In genomic region chr17:7484964-7485377, GRCh38 we compare ENCODE assay signal across 8 cellular contexts. TPM values are rescaled to one million over a fixed set of nuclear protein-coding genes. Genes with fewer than 3 reads are reported as not detected.
DNase-seq lines count a peak whose midpoint lies in the region; ATAC-seq, FAIRE-seq and TF ChIP-seq lines count a peak whose summit lies in the region.

No MANE protein-coding gene starts in this region.

- H3F3A ChIP-seq in OCI-LY1 (ENCODE audit: insufficient read depth, low read length), result no peaks in the 10 kb centered on the region

- H3K36me3 ChIP-seq in OCI-LY1 (ENCODE audit: insufficient read depth, low read length) (peaks cover 17% of the 10 kb centered on the region), esophagus muscularis mucosa (no peaks in the 10 kb centered on the region)

- FAIRE-seq in GM12892 (lab: Jason Lieb, UNC), result peak; percentile 48

- H3K4me2 ChIP-seq in OCI-LY1 (ENCODE audit: low read length), result peak overlapping the region; percentile 86

- H3K4me3 ChIP-seq in OCI-LY1 (ENCODE audit: low read depth, low read length, poor library complexity, severe bottlenecking), result peak overlapping the region; percentile 93
- peak overlapping the region; percentile 52 to 92 (median 70) for H3K4me3 ChIP-seq in esophagus muscularis mucosa
- H3K4me3 ChIP-seq in skeletal muscle cell (ENCODE audit: low read depth, low read length), result peak overlapping the region; percentile 78

- peak; percentile 24; the same call in 1 of the 2 replicates for TF ChIP-seq CTCF in OCI-LY1 (IDR thresholded peaks at IDR 0.05; ENCODE audit: low read length)
- peak in 1 of 3 experiments; percentile 23 for TF ChIP-seq CTCF in esophagus muscularis mucosa (IDR thresholded peaks at IDR 0.05)

- no peaks in the 10 kb centered on the region for H3K9me2 ChIP-seq in OCI-LY1 (ENCODE audit: low read depth, low read length)

- intact Hi-C loops in esophagus muscularis mucosa (cut with DNase I), result loop anchor here (2.0 to 5.0 kb wide), 2 partner anchors 48 to 74 kb away; partner anchors contain the start of genes FGF11, TMEM102 and TNFSF13

- TF ChIP-seq EP300 in esophagus muscularis mucosa (IDR thresholded peaks at IDR 0.05), result no peak

- ATAC-seq in HG02840 (IDR thresholded peaks at IDR 0.05; ENCODE audit: low FRiP score, unreplicated experiment) (no peak), GM21723 (IDR thresholded peaks at IDR 0.05; ENCODE audit: unreplicated experiment) (no peak), GM21381 (IDR thresholded peaks at IDR 0.05; ENCODE audit: unreplicated experiment) (no peak)

- TF ChIP-seq POLR2A in GM12892 (IDR thresholded peaks at IDR 0.05; ENCODE audit: low read depth, low read length) (no peak), esophagus muscularis mucosa (IDR thresholded peaks at IDR 0.05; ENCODE audit: low read depth) (no peak)

- WGBS in esophagus muscularis mucosa, result under 1% methylated on average over 15 of the region's 15 CpGs

- H4K20me1 ChIP-seq in OCI-LY1 (ENCODE audit: insufficient read depth, low read length), result no peaks in the 10 kb centered on the region

- peak overlapping the region; percentile 98 for H3K27ac ChIP-seq in OCI-LY1 (ENCODE audit: low read depth, low read length, poor library complexity, severe bottlenecking)
- H3K27ac ChIP-seq in esophagus muscularis mucosa (replicated peaks in 1 of 4), result peak overlapping the region; percentile 100

- DNase-seq in GM12892 (ENCODE audit: insufficient read length) (no peak), esophagus muscularis mucosa (ENCODE audit: extremely low spot score) (no peak), skeletal muscle cell (ENCODE audit: low read depth) (no peak), AG08396 (ENCODE audit: low spot score) (no peak)

- H2AFZ ChIP-seq in OCI-LY1 (ENCODE audit: low read length), result no peak overlapping the region

- peak overlapping the region; percentile 90 for H3K9ac ChIP-seq in OCI-LY1 (ENCODE audit: low read length)

- H3K27me3 ChIP-seq in OCI-LY1 (ENCODE audit: insufficient read depth, low read length) (no peaks in the 10 kb centered on the region), esophagus muscularis mucosa (peaks cover 0 to 3% (median 0%) of the 10 kb centered on the region in 4 donors)

- H3K4me1 ChIP-seq in OCI-LY1 (ENCODE audit: insufficient read depth, low read length, severe bottlenecking), result peaks cover 61% of the 10 kb centered on the region
- H3K4me1 ChIP-seq in esophagus muscularis mucosa, result peaks cover 54 to 84% (median 80%) of the 10 kb centered on the region in 4 donors

- peaks cover 48% of the 10 kb centered on the region for H3K79me2 ChIP-seq in OCI-LY1 (ENCODE audit: insufficient read depth, low read length)

- H3K9me3 ChIP-seq in OCI-LY1 (ENCODE audit: low read length), result no peaks in the 10 kb centered on the region
- no peaks in the 10 kb centered on the region for H3K9me3 ChIP-seq in esophagus muscularis mucosa

RNA-seq across cellular contexts. Expression of gene POLR2A, which starts 0.8 kb away (rescaled TPM):
- 53.1 TPM for polyA plus RNA-seq in GM12892 (2012; ENCODE audit: missing spikeins)
- total RNA-seq in esophagus muscularis mucosa, result 10 to 100 TPM; 29.5 to 66.4 (median 46.9) TPM

RNA-seq across cellular contexts. Expression of gene SLC35G6, which starts 3.7 kb away (rescaled TPM):
- polyA plus RNA-seq in GM12892 (2012; ENCODE audit: missing spikeins), result 0.19 TPM
- total RNA-seq in esophagus muscularis mucosa, result not detected

RNA-seq across cellular contexts. Expression of gene ZBTB4, which starts 5.5 kb away (rescaled TPM):
- 7.7 TPM for polyA plus RNA-seq in GM12892 (2012; ENCODE audit: missing spikeins)
- total RNA-seq in esophagus muscularis mucosa, result 100 to 1,000 TPM in 2 of 4 donors, 10 to 100 TPM in 2; 57.5 to 113 (median 87.7) TPM

RNA-seq across cellular contexts. Expression of gene CHRNB1, which starts 40.1 kb away (rescaled TPM):
- polyA plus RNA-seq in GM12892 (2012; ENCODE audit: missing spikeins), result 12.8 TPM
- 10 to 100 TPM in 1 of 4 donors, 1 to 10 TPM in 3; 5.0 to 12.8 (median 8.1) TPM for total RNA-seq in esophagus muscularis mucosa

RNA-seq across cellular contexts. Expression of gene FGF11, which starts 45.7 kb away (rescaled TPM):
- polyA plus RNA-seq in GM12892 (2012; ENCODE audit: missing spikeins), result 11.9 TPM
- 1 to 10 TPM in 2 of 4 donors, under 1 TPM in 1, not detected in 1; 0.50 to 1.9 (median 1.3) TPM for total RNA-seq in esophagus muscularis mucosa
